8 cellular contexts compared by ENCODE assay signal in the genomic region with DNA sequence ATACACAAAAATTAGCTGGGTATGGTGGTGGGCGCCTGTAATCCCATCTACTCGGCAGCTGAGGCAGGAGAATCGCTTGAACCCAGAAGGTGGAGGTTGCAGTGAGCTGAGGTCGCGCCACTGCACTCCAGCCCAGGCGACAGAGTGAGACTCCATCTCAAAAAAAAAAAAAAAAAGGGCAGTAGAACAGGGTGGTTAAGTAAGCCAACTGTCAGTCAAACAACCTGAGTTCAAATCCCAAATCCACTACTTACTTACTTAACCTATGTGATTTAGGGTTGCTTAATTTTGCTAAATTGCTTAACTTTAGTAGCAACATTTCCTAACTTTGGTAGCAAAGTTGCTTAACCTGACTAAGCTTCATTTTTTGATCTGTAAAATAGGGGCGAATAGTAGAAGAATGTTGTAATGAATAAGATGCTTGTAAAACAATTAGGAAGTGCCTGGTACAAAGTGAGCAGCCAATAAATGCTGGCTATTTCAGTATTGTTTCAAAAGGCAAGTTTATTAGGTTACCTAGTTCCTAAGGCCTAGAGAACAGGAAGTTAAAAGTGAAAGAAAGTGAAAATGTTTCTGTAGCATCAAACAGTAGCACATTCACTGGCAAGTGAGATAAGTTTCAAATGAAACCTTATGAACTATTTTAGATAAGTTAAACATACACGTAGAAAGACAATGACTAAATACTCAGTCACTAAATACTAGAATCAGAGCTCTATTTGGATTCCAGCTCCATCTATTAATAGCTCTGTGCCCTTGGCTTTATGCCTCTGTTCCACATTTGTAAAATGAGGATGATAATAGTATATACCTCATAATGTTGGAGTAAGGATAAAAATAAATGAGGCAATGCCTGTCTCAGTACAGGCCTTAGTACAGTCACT.
A peak's percentile ranks its signal among the peaks of the same experiment; 100 is the strongest.
DNase-seq lines count a peak whose midpoint lies in the region; ATAC-seq and TF ChIP-seq lines count a peak whose summit lies in the region.

No MANE protein-coding gene starts in this region.

- H3K4me1 ChIP-seq in RWPE2 (ENCODE audit: insufficient read depth, poor library complexity, severe bottlenecking) (peaks cover 10% of the 10 kb centered on the region), aorta (ENCODE audit: control insufficient read depth in 1 of 2, insufficient read depth in 2 of 2, low read length in 2 of 2) (no peaks in the 10 kb centered on the region)

- WGBS in aorta, 2 donors = 74% methylated on average over 8 of the region's 8 CpGs

- no peaks in the 10 kb centered on the region for H3K36me3 ChIP-seq in RWPE2 (ENCODE audit: low read depth)
- H3K36me3 ChIP-seq in aorta (ENCODE audit: control insufficient read depth in 1 of 2, insufficient read depth in 2 of 2, low read length in 1 of 2) = no peaks in the 10 kb centered on the region

- H3K27me3 ChIP-seq in RWPE2 (ENCODE audit: insufficient read depth, poor library complexity, severe bottlenecking) (no peaks in the 10 kb centered on the region), aorta (ENCODE audit: control insufficient read depth in 1 of 2, insufficient read depth in 2 of 2, low read length in 1 of 2) (no peaks in the 10 kb centered on the region)

- no peak for TF ChIP-seq CTCF in RWPE2 (IDR thresholded peaks at IDR 0.05; ENCODE audit: poor library complexity, severe bottlenecking)

- H3K4me3 ChIP-seq in RWPE2 (ENCODE audit: severe bottlenecking) (no peak overlapping the region), aorta (ENCODE audit: low read length in 2 of 2) (no peak overlapping the region)

- H3K9me3 ChIP-seq in RWPE2 (ENCODE audit: severe bottlenecking) = no peaks in the 10 kb centered on the region
- H3K9me3 ChIP-seq in aorta (ENCODE audit: control insufficient read depth, low read length) = no peaks in the 10 kb centered on the region

- intact Hi-C loops in left cardiac atrium (cut with DNase I) (no loop called here), aorta (cut with DNase I) (loop anchor here (5.0 to 10.0 kb wide), 2 partner anchors 66 to 167 kb away; a partner anchor contains a TSS)

- H3K27ac ChIP-seq in RWPE2 (ENCODE audit: poor library complexity, severe bottlenecking) = peak overlapping the region; percentile 46
- peak overlapping the region in 1 of 2 donors; percentile 92 for H3K27ac ChIP-seq in aorta (ENCODE audit: low read depth in 1 of 2, low read length in 2 of 2)

- peak; percentile 70 for ATAC-seq in GM18499 (IDR thresholded peaks at IDR 0.05; ENCODE audit: insufficient read depth, unreplicated experiment)
- peak; percentile 90 for ATAC-seq in HG02852 (IDR thresholded peaks at IDR 0.05; ENCODE audit: unreplicated experiment)
- peak; percentile 75 for ATAC-seq in RWPE2 (ENCODE audit: low read depth)
- ATAC-seq in left cardiac atrium = peak; percentile 57 to 84
- ATAC-seq in aorta (ENCODE audit: low FRiP score) = peak; percentile 26

- DNase-seq in RWPE2 (ENCODE audit: low spot score) (no peak), left cardiac atrium (no peak), aorta (no peak), hypothalamus (lab: John Stamatoyannopoulos, UW) (no peak), HUDEP-2 (lab: John Stamatoyannopoulos, UW; ENCODE audit: unreplicated experiment in 76 of 76) (no peak), NCI-H2227 (lab: John Stamatoyannopoulos, UW; ENCODE audit: unreplicated experiment) (no peak)

Comparison
In these comparisons a context has a peak if more than half of its experiments do, and no peak if none do; other contexts are left out.
1. ATAC-seq: peak in every context shown above with its lines; median percentile 90 in HG02852; 75 in RWPE2; 70 in left cardiac atrium; 70 in GM18499; 26 in aorta.
2. intact Hi-C loops: an anchor here in aorta (5.0 to 10.0 kb wide); none called in left cardiac atrium.